Comparison of ENCODE assay signal across 8 cellular contexts in the genomic region with DNA sequence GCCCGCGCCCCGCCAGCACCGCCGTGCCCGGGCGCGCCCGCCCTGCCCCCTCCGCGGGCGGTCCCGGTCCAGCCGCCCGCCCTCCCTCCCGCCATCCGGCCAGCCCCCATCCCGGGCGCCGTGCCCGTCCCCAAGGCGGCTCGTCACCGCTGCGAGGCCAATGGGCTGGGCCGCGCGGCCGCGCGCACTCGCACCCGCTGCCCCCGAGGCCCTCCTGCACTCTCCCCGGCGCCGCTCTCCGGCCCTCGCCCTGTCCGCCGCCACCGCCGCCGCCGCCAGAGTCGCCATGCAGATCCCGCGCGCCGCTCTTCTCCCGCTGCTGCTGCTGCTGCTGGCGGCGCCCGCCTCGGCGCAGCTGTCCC. TPM values are rescaled to one million over a fixed set of nuclear protein-coding genes. Genes with fewer than 3 reads are reported as not detected.
DNase-seq lines count a peak whose midpoint lies in the region; ATAC-seq and TF ChIP-seq lines count a peak whose summit lies in the region.

Gene HTRA1, plus strand, starts transcription at position 187 of the 362 bp plus-strand sequence. Its CDS starts 100 bp downstream, at position 287.

- peaks cover 8% of the 10 kb centered on the region for H3F3A ChIP-seq in neural progenitor cell (ENCODE audit: low read depth)

- peaks cover 15% of the 10 kb centered on the region for H3K4me1 ChIP-seq in neural progenitor cell

- DNase-seq in activated T-cell treated with anti-CD3 and anti-CD28 coated beads, Interleukin-2, amount 50 U/mL, for 72 hours, result no peak
- no peak for DNase-seq in activated T-cell treated with anti-CD3 and anti-CD28 coated beads for 4 hours
- peak; percentile 7 for DNase-seq in activated naive CD8-positive, alpha-beta T cell treated with anti-CD3 and anti-CD28 coated beads, Interleukin-2, amount 50 U/mL, for 24 hours
- DNase-seq in head of caudate nucleus, result peak; percentile 65 to 96 (median 89)
- peak; percentile 89 for DNase-seq in neural progenitor cell (ENCODE audit: low spot score)
- no peak for DNase-seq in effector CD4-positive, alpha-beta T cell

- no peaks in the 10 kb centered on the region for H3K79me2 ChIP-seq in neural progenitor cell (ENCODE audit: low read depth)

- peak; percentile 44 to 46 for ATAC-seq in activated T-cell treated with anti-CD3 and anti-CD28 coated beads, Interleukin-2, amount 50 U/mL, for 72 hours (replicated peaks in 1 of 2)
- no peak for ATAC-seq in activated naive CD8-positive, alpha-beta T cell treated with anti-CD3 and anti-CD28 coated beads, Interleukin-2, amount 50 U/mL, for 24 hours
- ATAC-seq in GM18498 (IDR thresholded peaks at IDR 0.05; ENCODE audit: unreplicated experiment), result no peak
- ATAC-seq in HG03025 (IDR thresholded peaks at IDR 0.05; ENCODE audit: low FRiP score, unreplicated experiment), result no peak

- H3K36me3 Mint-ChIP-seq in activated T-cell treated with anti-CD3 and anti-CD28 coated beads, Interleukin-2, amount 50 U/mL, for 72 hours (ENCODE audit: insufficient read depth in 2 of 2), result no peaks in the 10 kb centered on the region
- no peaks in the 10 kb centered on the region for H3K36me3 Mint-ChIP-seq in activated naive CD8-positive, alpha-beta T cell treated with anti-CD3 and anti-CD28 coated beads, Interleukin-2, amount 50 U/mL, for 24 hours (ENCODE audit: low read depth)
- H3K36me3 Mint-ChIP-seq in neural progenitor cell, result peaks cover 4% of the 10 kb centered on the region

- peak within 1 kb of the TSS; percentile 62 for H3K4me3 ChIP-seq in neural progenitor cell

- no peaks in the 10 kb centered on the region for H3K9me3 Mint-ChIP-seq in activated T-cell treated with anti-CD3 and anti-CD28 coated beads, Interleukin-2, amount 50 U/mL, for 72 hours
- H3K9me3 Mint-ChIP-seq in activated naive CD8-positive, alpha-beta T cell treated with anti-CD3 and anti-CD28 coated beads, Interleukin-2, amount 50 U/mL, for 24 hours, result no peaks in the 10 kb centered on the region
- no peaks in the 10 kb centered on the region for H3K9me3 Mint-ChIP-seq in neural progenitor cell

- intact Hi-C loops in head of caudate nucleus (cut with DNase I), result loop anchor here (5.0 kb wide), 1 partner anchor 41 kb away; no protein-coding TSS in a partner anchor

- H3K36me3 ChIP-seq in neural progenitor cell, result no peaks in the 10 kb centered on the region

- peaks cover 76% of the 10 kb centered on the region for H3K27me3 Mint-ChIP-seq in activated T-cell treated with anti-CD3 and anti-CD28 coated beads, Interleukin-2, amount 50 U/mL, for 72 hours (ENCODE audit: low read depth)
- H3K27me3 Mint-ChIP-seq in activated naive CD8-positive, alpha-beta T cell treated with anti-CD3 and anti-CD28 coated beads, Interleukin-2, amount 50 U/mL, for 24 hours, result peaks cover 71% of the 10 kb centered on the region
- H3K27me3 Mint-ChIP-seq in neural progenitor cell (ENCODE audit: insufficient read depth, low read depth), result peaks cover 40% of the 10 kb centered on the region

- H3K9ac ChIP-seq in neural progenitor cell, result no peak within 1 kb of the TSS

- H3K27me3 ChIP-seq in neural progenitor cell, result peaks cover 86% of the 10 kb centered on the region

- no peaks in the 10 kb centered on the region for H3K9me3 ChIP-seq in neural progenitor cell (ENCODE audit: low read depth)

- no peak for TF ChIP-seq CTCF in neural progenitor cell (IDR thresholded peaks at IDR 0.05)

- H3K4me2 ChIP-seq in neural progenitor cell, result peak within 1 kb of the TSS; percentile 97

- H3K4me3 Mint-ChIP-seq in activated T-cell treated with anti-CD3 and anti-CD28 coated beads, Interleukin-2, amount 50 U/mL, for 72 hours, result peak within 1 kb of the TSS; percentile 82 to 89
- H3K4me3 Mint-ChIP-seq in activated naive CD8-positive, alpha-beta T cell treated with anti-CD3 and anti-CD28 coated beads, Interleukin-2, amount 50 U/mL, for 24 hours, result peak within 1 kb of the TSS; percentile 71
- H3K4me3 Mint-ChIP-seq in neural progenitor cell, result peak within 1 kb of the TSS; percentile 89

- H3K4me1 Mint-ChIP-seq in activated T-cell treated with anti-CD3 and anti-CD28 coated beads, Interleukin-2, amount 50 U/mL, for 72 hours (ENCODE audit: low read depth), result peaks cover 8% of the 10 kb centered on the region
- peaks cover 8% of the 10 kb centered on the region for H3K4me1 Mint-ChIP-seq in activated naive CD8-positive, alpha-beta T cell treated with anti-CD3 and anti-CD28 coated beads, Interleukin-2, amount 50 U/mL, for 24 hours
- H3K4me1 Mint-ChIP-seq in neural progenitor cell, result peaks cover 29% of the 10 kb centered on the region

- no peak within 1 kb of the TSS for H3K27ac ChIP-seq in neural progenitor cell

- H4K20me1 ChIP-seq in neural progenitor cell (ENCODE audit: low read depth), result peaks cover 11% of the 10 kb centered on the region

- no peak within 1 kb of the TSS for H3K27ac Mint-ChIP-seq in activated T-cell treated with anti-CD3 and anti-CD28 coated beads, Interleukin-2, amount 50 U/mL, for 72 hours
- H3K27ac Mint-ChIP-seq in activated naive CD8-positive, alpha-beta T cell treated with anti-CD3 and anti-CD28 coated beads, Interleukin-2, amount 50 U/mL, for 24 hours, result no peak within 1 kb of the TSS
- H3K27ac Mint-ChIP-seq in neural progenitor cell, result no peak within 1 kb of the TSS

- peak within 1 kb of the TSS; percentile 97 for H2AFZ ChIP-seq in neural progenitor cell (replicated peaks)

RNA-seq across cellular contexts. Expression of gene HTRA1, which starts in this region (rescaled TPM):
- total RNA-seq in activated T-cell treated with anti-CD3 and anti-CD28 coated beads, Interleukin-2, amount 50 U/mL, for 72 hours, result not detected
- 12.2 and 17.0 TPM in 2 replicates for total RNA-seq in neural progenitor cell (ENCODE audit: low replicate concordance)

Comparison
In these comparisons a context has a peak if more than half of its experiments do, and no peak if none do; other contexts are left out.
1. RNA of gene HTRA1 (total RNA-seq): 12.2 to 17.0 TPM in neural progenitor cell; not detected in activated T-cell treated with anti-CD3 and anti-CD28 coated beads, Interleukin-2, amount 50 U/mL, for 72 hours; every median in the first group is over 10 times any median in the second.
2. Peak in ATAC-seq in activated T-cell treated with anti-CD3 and anti-CD28 coated beads, Interleukin-2, amount 50 U/mL, for 72 hours; RNA of the gene not detected or under 1 TPM.
3. DNase-seq: peak in activated naive CD8-positive, alpha-beta T cell treated with anti-CD3 and anti-CD28 coated beads, Interleukin-2, amount 50 U/mL, for 24 hours (single experiment), head of caudate nucleus (42 of 42) and neural progenitor cell (single experiment); none in activated T-cell treated with anti-CD3 and anti-CD28 coated beads, Interleukin-2, amount 50 U/mL, for 72 hours (0 of 2), activated T-cell treated with anti-CD3 and anti-CD28 coated beads for 4 hours (single experiment) and effector CD4-positive, alpha-beta T cell (single experiment).
4. Peak in every context shown above with its lines, with median percentiles within 50 percentile points of each other: H3K4me3 Mint-ChIP-seq.